Comparison of ENCODE assay signal across 2 cellular contexts in genomic region chr2:53511549-53511948, GRCh38.
TF ChIP-seq lines count a peak whose summit lies in the region.

No MANE protein-coding gene starts in this region.

TF ChIP-seq in IMR-90, 13 proteins besides CTCF, POLR2A, EP300 and RAD21:
- no peak for TF ChIP-seq NFE2L2 (IDR thresholded peaks at IDR 0.05; ENCODE audit: low read depth, low read length)
- no peak for TF ChIP-seq RCOR1 (IDR thresholded peaks at IDR 0.05; ENCODE audit: insufficient replicate concordance, low read length)
- no peak for TF ChIP-seq SMC3 (IDR thresholded peaks at IDR 0.05; ENCODE audit: low read depth, low read length)
- TF ChIP-seq MAZ (IDR thresholded peaks at IDR 0.05; ENCODE audit: borderline replicate concordance, low read depth, low read length), result no peak
- TF ChIP-seq FOS (IDR thresholded peaks at IDR 0.05; ENCODE audit: low read depth, low read length), result no peak
- TF ChIP-seq BHLHE40 (IDR thresholded peaks at IDR 0.05; ENCODE audit: low read depth, low read length), result no peak
- TF ChIP-seq CEBPB (IDR thresholded peaks at IDR 0.05; ENCODE audit: low read depth, low read length), result no peak

TF ChIP-seq in H1, 55 proteins besides CTCF, POLR2A, EP300 and RAD21:
- TF ChIP-seq TEAD4 (IDR thresholded peaks at IDR 0.05; ENCODE audit: low read depth, low read length) (peak; percentile 62), CTBP2 (IDR thresholded peaks at IDR 0.05; ENCODE audit: borderline replicate concordance, insufficient read depth, insufficient read length, low read length) (no peak), E2F6 (IDR thresholded peaks at IDR 0.05) (no peak), NANOG (IDR thresholded peaks at IDR 0.05; ENCODE audit: insufficient read depth, low read depth, low read length, poor library complexity, severe bottlenecking) (no peak), CBX5 (IDR thresholded peaks at IDR 0.05; ENCODE audit: low read depth, low read length) (no peak)
